In genomic region chrX:17298564-17298963, GRCh38 we compare ENCODE assay signal across 16 cellular contexts.
"Had no signal": no experiment of that assay in that cellular context is flagged by ENCODE, and none has a peak within 500 bp of the region (broad histone marks: within the 10 kb centered on the region; RNA-seq: fewer than 3 reads in every experiment).

No MANE protein-coding gene starts in this region.

- H3K27ac Mint-ChIP-seq: activated naive CD8-positive, alpha-beta T cell; effector memory CD8-positive, alpha-beta T cell; memory B cell; naive thymus-derived CD4-positive, alpha-beta T cell; stimulated activated naive CD8-positive, alpha-beta T cell treated with anti-CD3 and anti-CD28 coated beads, Interleukin-15, Interleukin-2, amounts not matched to agents 100 ng/mL and 50 ng/mL, for 24 hours had no signal

- DNase-seq: activated CD4-positive, alpha-beta T cell treated with anti-CD3 and anti-CD28 coated beads for 1 hour; amniotic stem cell; effector memory CD8-positive, alpha-beta T cell; esophagus squamous epithelium; mucosa of descending colon; naive thymus-derived CD4-positive, alpha-beta T cell; pancreas; right lobe of liver; small intestine; stimulated activated CD4-positive, alpha-beta T cell treated with anti-CD3 and anti-CD28 coated beads, Interleukin-15, amount 100 ng/mL, for 24 hours; stimulated activated CD4-positive, alpha-beta T cell treated with anti-CD3 and anti-CD28 coated beads, Interleukin-2, amount 100 ng/mL, for 48 hours had no signal

- H3K4me1 ChIP-seq: esophagus squamous epithelium, pancreas, right lobe of liver, tibial nerve had no signal

- ATAC-seq: effector memory CD8-positive, alpha-beta T cell; mucosa of descending colon; naive thymus-derived CD4-positive, alpha-beta T cell; pancreas had no signal

- H3K27ac ChIP-seq: pancreas, right lobe of liver, VCaP had no signal

- H3K36me3 Mint-ChIP-seq: activated naive CD8-positive, alpha-beta T cell; memory B cell; naive thymus-derived CD4-positive, alpha-beta T cell had no signal

- H3K27me3 ChIP-seq: esophagus squamous epithelium, pancreas, right lobe of liver, tibial nerve had no signal

- FAIRE-seq: small intestine had no signal

- H3K4me3 Mint-ChIP-seq: activated naive CD8-positive, alpha-beta T cell; effector memory CD8-positive, alpha-beta T cell; memory B cell; naive thymus-derived CD4-positive, alpha-beta T cell; stimulated activated naive CD8-positive, alpha-beta T cell treated with anti-CD3 and anti-CD28 coated beads, Interleukin-15, Interleukin-2, amounts not matched to agents 100 ng/mL and 50 ng/mL, for 24 hours had no signal

- H3K9me3 Mint-ChIP-seq: effector memory CD8-positive, alpha-beta T cell; memory B cell; stimulated activated naive CD8-positive, alpha-beta T cell treated with anti-CD3 and anti-CD28 coated beads, Interleukin-15, Interleukin-2, amounts not matched to agents 100 ng/mL and 50 ng/mL, for 24 hours had no signal

- H3K27me3 Mint-ChIP-seq: activated naive CD8-positive, alpha-beta T cell; effector memory CD8-positive, alpha-beta T cell; memory B cell; naive thymus-derived CD4-positive, alpha-beta T cell; stimulated activated naive CD8-positive, alpha-beta T cell treated with anti-CD3 and anti-CD28 coated beads, Interleukin-15, Interleukin-2, amounts not matched to agents 100 ng/mL and 50 ng/mL, for 24 hours had no signal

- H3K4me3 ChIP-seq: mucosa of descending colon, pancreas, right lobe of liver had no signal

- H3K9me3 ChIP-seq: esophagus squamous epithelium, mucosa of descending colon, pancreas, right lobe of liver, tibial nerve had no signal

- H3K4me1 Mint-ChIP-seq: memory B cell; naive thymus-derived CD4-positive, alpha-beta T cell had no signal

- H3K36me3 ChIP-seq: esophagus squamous epithelium, pancreas, right lobe of liver, tibial nerve had no signal
